14 cellular contexts compared by ENCODE assay signal in genomic region chr16:11734025-11734652, GRCh38. TPM values are rescaled to one million over a fixed set of nuclear protein-coding genes. Genes with fewer than 3 reads are reported as not detected.
A peak's percentile ranks its signal among the peaks of the same experiment; 100 is the strongest.
DNase-seq lines count a peak whose midpoint lies in the region; ATAC-seq and TF ChIP-seq lines count a peak whose summit lies in the region.
"Had no signal": no experiment of that assay in that cellular context is flagged by ENCODE, and none has a peak within 500 bp of the region (broad histone marks: within the 10 kb centered on the region; RNA-seq: fewer than 3 reads in every experiment).

No MANE protein-coding gene starts in this region.

- DNase-seq in activated CD8-positive, alpha-beta memory T cell treated with anti-CD3 and anti-CD28 coated beads for 24 hours, result peak; percentile 7
- no peak for DNase-seq in activated CD8-positive, alpha-beta memory T cell treated with anti-CD3 and anti-CD28 coated beads, Interleukin-2, amount 50 U/mL, for 48 hours
- no peak for DNase-seq in esophagus muscularis mucosa (ENCODE audit: extremely low spot score)
- DNase-seq in tibial artery, result no peak
- DNase-seq in NCI-H2029 treated with DMSO at 0.1 percent for 48 hours (lab: John Stamatoyannopoulos, UW), result no peak
- DNase-seq in endodermal cell, result no peak
- DNase-seq: activated CD4-positive, CD25-positive, alpha-beta regulatory T cell; activated naive CD4-positive, alpha-beta T cell treated with anti-CD3 and anti-CD28 coated beads, Interleukin-2, amount 50 U/mL, for 16 hours; EL; NCI-H446 treated with DMSO at 0.1 percent for 48 hours; SHP77; stimulated activated CD4-positive, alpha-beta T cell treated with anti-CD3 and anti-CD28 coated beads, Interleukin-2, amount 100 ng/mL, for 48 hours had no signal

- no peak overlapping the region for H3K4me3 Mint-ChIP-seq in endodermal cell

- H3K9me3 ChIP-seq in esophagus muscularis mucosa, result no peaks in the 10 kb centered on the region
- H3K9me3 ChIP-seq in tibial artery, result no peaks in the 10 kb centered on the region
- H3K9me3 ChIP-seq in endodermal cell (ENCODE audit: control insufficient read depth, low read length), result no peaks in the 10 kb centered on the region

- H3K27me3 ChIP-seq in esophagus muscularis mucosa, result no peaks in the 10 kb centered on the region
- H3K27me3 ChIP-seq in tibial artery, result no peaks in the 10 kb centered on the region
- no peaks in the 10 kb centered on the region for H3K27me3 ChIP-seq in endodermal cell (ENCODE audit: control insufficient read depth, insufficient read depth, low read length, poor library complexity, severe bottlenecking)

- H3K27ac ChIP-seq in esophagus muscularis mucosa (replicated peaks in 1 of 4) (peak overlapping the region; percentile 11 to 46 (median 32)), tibial artery (peak overlapping the region; percentile 51 to 53), endodermal cell (ENCODE audit: low read depth, low read length) (no peak overlapping the region)

- H3K4me1 ChIP-seq in esophagus muscularis mucosa (peaks cover 43 to 66% (median 64%) of the 10 kb centered on the region in 4 donors), tibial artery (peaks cover 0 to 40% (median 25%) of the 10 kb centered on the region in 4 donors), endodermal cell (ENCODE audit: control insufficient read depth, insufficient read depth, low read length) (peaks cover 5% of the 10 kb centered on the region)

- TF ChIP-seq CTCF in esophagus muscularis mucosa (IDR thresholded peaks at IDR 0.05), result no peak
- no peak for TF ChIP-seq CTCF in tibial artery (IDR thresholded peaks at IDR 0.05)
- no peak for TF ChIP-seq CTCF in endodermal cell (conservative IDR thresholded peaks at IDR 0.05)

- peaks cover 18% of the 10 kb centered on the region for H3K4me1 Mint-ChIP-seq in endodermal cell

- no peaks in the 10 kb centered on the region for H3K27me3 Mint-ChIP-seq in endodermal cell (ENCODE audit: insufficient read depth)

- WGBS in esophagus muscularis mucosa, result 36% methylated on average over 3 of the region's 3 CpGs
- WGBS in endodermal cell (ENCODE audit: insufficient coverage in 1 of 2, insufficient read length in 1 of 2), 2 experiments, result 93 to 98% methylated on average over 2 to 3 of the region's 3 CpGs

- no peaks in the 10 kb centered on the region for H3K9me3 Mint-ChIP-seq in endodermal cell

- H3K36me3 Mint-ChIP-seq in endodermal cell (ENCODE audit: low read depth), result peaks cover 60% of the 10 kb centered on the region

- TF ChIP-seq EP300 in esophagus muscularis mucosa (IDR thresholded peaks at IDR 0.05), result no peak

- H3K36me3 ChIP-seq in esophagus muscularis mucosa, result peaks cover 30 to 79% (median 54%) of the 10 kb centered on the region in 4 donors
- peaks cover 16 to 66% (median 49%) of the 10 kb centered on the region in 3 donors for H3K36me3 ChIP-seq in tibial artery
- peaks cover 75% of the 10 kb centered on the region for H3K36me3 ChIP-seq in endodermal cell (ENCODE audit: control insufficient read depth, insufficient read depth, low read length)

- H3K4me3 ChIP-seq in esophagus muscularis mucosa (no peak overlapping the region), tibial artery (no peak overlapping the region), endodermal cell (ENCODE audit: low read length) (no peak overlapping the region)

- intact Hi-C loops in esophagus muscularis mucosa (cut with DNase I), result loop anchor here (10.0 kb wide), 1 partner anchor 59 kb away; no protein-coding TSS in a partner anchor
- intact Hi-C loops in tibial artery (cut with DNase I; ENCODE audit: low total_unique reads), result no loop called here

- no peak for TF ChIP-seq POLR2A in esophagus muscularis mucosa (IDR thresholded peaks at IDR 0.05; ENCODE audit: low read depth)

- ATAC-seq in HG03432 (IDR thresholded peaks at IDR 0.05; ENCODE audit: unreplicated experiment) (peak; percentile 54), GM21717 (IDR thresholded peaks at IDR 0.05; ENCODE audit: unreplicated experiment) (no peak)

- no peak overlapping the region for H3K27ac Mint-ChIP-seq in endodermal cell

- no peak overlapping the region for H3K9ac ChIP-seq in endodermal cell (ENCODE audit: extremely low read depth, low read length, poor library complexity, severe bottlenecking)

RNA-seq across cellular contexts. Expression of gene TXNDC11, which starts 8.5 kb away (rescaled TPM):
- total RNA-seq in esophagus muscularis mucosa, result 10 to 100 TPM; 32.4 to 47.2 (median 38.2) TPM
- 10 to 100 TPM; 16.4 to 20.8 TPM for total RNA-seq in endodermal cell
- 13.2 TPM for polyA plus RNA-seq in endodermal cell (2013, experiment 1 of 2)
- polyA plus RNA-seq in endodermal cell (2013, experiment 2 of 2), result 13.6 TPM
